7 cellular contexts compared by ENCODE assay signal in the genomic region with DNA sequence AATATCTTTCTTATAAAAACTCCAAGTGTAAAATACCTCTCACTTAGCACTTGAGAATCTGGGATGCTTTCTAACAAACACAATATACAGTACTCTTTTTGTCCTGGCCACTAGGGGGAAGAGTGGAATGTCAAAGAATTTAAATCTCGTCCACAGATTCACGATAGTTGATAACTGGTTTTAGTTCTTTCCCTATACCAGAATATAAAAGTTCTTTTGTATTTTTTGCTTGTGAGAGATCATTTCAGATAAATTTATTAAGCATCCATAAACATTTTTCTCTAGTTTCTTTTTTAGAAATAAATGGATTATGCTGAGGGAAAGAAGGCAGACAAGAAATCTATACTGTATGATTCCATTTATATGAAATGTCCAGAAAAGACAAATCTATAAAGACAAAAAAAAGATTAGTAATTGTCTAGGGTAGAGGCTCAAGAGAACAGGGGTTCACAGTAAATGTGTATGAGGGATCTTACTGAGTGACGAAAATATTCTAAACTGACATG. TPM values are rescaled to one million over a fixed set of nuclear protein-coding genes. Genes with fewer than 3 reads are reported as not detected.
DNase-seq lines count a peak whose midpoint lies in the region; ATAC-seq and TF ChIP-seq lines count a peak whose summit lies in the region.

No MANE protein-coding gene starts in this region.

- H3K36me3 ChIP-seq in MM.1S (replicated peaks; ENCODE audit: insufficient read depth, low read length): no peaks in the 10 kb centered on the region

- H3K4me2 ChIP-seq in MM.1S (ENCODE audit: low read depth, low read length): no peak overlapping the region

- H3K4me3 Mint-ChIP-seq in glutamatergic neuron (ENCODE audit: unreplicated experiment): no peak overlapping the region

- peaks cover 33% of the 10 kb centered on the region for H3F3A ChIP-seq in MM.1S (ENCODE audit: insufficient read depth, low read length)

- H3K4me3 ChIP-seq in MM.1S (ENCODE audit: low read length) (no peak overlapping the region), WI38 (ENCODE audit: low read depth, low read length) (no peak overlapping the region)

- no peaks in the 10 kb centered on the region for H3K9me2 ChIP-seq in MM.1S (replicated peaks; ENCODE audit: insufficient read depth, low read length)

- H2AFZ ChIP-seq in MM.1S (ENCODE audit: low read length): no peak overlapping the region

- no peaks in the 10 kb centered on the region for H3K79me2 ChIP-seq in MM.1S (ENCODE audit: low read length)

- TF ChIP-seq CTCF in MM.1S (IDR thresholded peaks at IDR 0.05; ENCODE audit: low read length) (peak; percentile 68), WI38 (IDR thresholded peaks at IDR 0.05; ENCODE audit: low read depth, low read length) (peak; percentile 36; the same call in 1 of the 2 replicates), glutamatergic neuron (IDR thresholded peaks at IDR 0.05; ENCODE audit: partially characterized antibody, unreplicated experiment) (peak; percentile 74)

- H3K27ac ChIP-seq in MM.1S (ENCODE audit: low read length): no peak overlapping the region

- H3K27ac Mint-ChIP-seq in glutamatergic neuron (ENCODE audit: unreplicated experiment): no peak overlapping the region

- H3K4me1 Mint-ChIP-seq in glutamatergic neuron (ENCODE audit: low read depth, unreplicated experiment): peaks cover 4% of the 10 kb centered on the region

- H3K27me3 ChIP-seq in MM.1S (replicated peaks; ENCODE audit: insufficient read depth, low read length): no peaks in the 10 kb centered on the region

- ATAC-seq in GM19351 (IDR thresholded peaks at IDR 0.05; ENCODE audit: unreplicated experiment): peak; percentile 71

- no peaks in the 10 kb centered on the region for H3K36me3 Mint-ChIP-seq in glutamatergic neuron (ENCODE audit: unreplicated experiment)

- H3K9me3 Mint-ChIP-seq in glutamatergic neuron (ENCODE audit: unreplicated experiment): no peaks in the 10 kb centered on the region

- no peaks in the 10 kb centered on the region for H4K20me1 ChIP-seq in MM.1S (ENCODE audit: insufficient read depth, low read length)

- H3K9ac ChIP-seq in MM.1S (ENCODE audit: low read length): no peak overlapping the region

- H3K9me3 ChIP-seq in MM.1S (replicated peaks; ENCODE audit: insufficient read depth, low read length): no peaks in the 10 kb centered on the region

- no peaks in the 10 kb centered on the region for H3K27me3 Mint-ChIP-seq in glutamatergic neuron (ENCODE audit: unreplicated experiment)

- peaks cover 32% of the 10 kb centered on the region for H3K4me1 ChIP-seq in MM.1S (ENCODE audit: low read length)

- DNase-seq in DMS53 (lab: John Stamatoyannopoulos, UW): peak; percentile 68
- peak; percentile 67 for DNase-seq in MM.1S
- no peak for DNase-seq in glutamatergic neuron
- peak; percentile 49 for DNase-seq in retina
- DNase-seq in activated naive CD4-positive, alpha-beta T cell treated with Interleukin-2 at 50 U/mL for 16 hours: no peak

RNA-seq across cellular contexts. Expression of gene MGARP, which starts 50.4 kb away (rescaled TPM):
- 0.69 TPM for total RNA-seq in glutamatergic neuron (ENCODE audit: unreplicated experiment)

RNA-seq across cellular contexts. Expression of gene ELF2, which starts 52.6 kb away (rescaled TPM):
- 32.4 TPM for total RNA-seq in glutamatergic neuron (ENCODE audit: unreplicated experiment)

Comparison
In these comparisons a context has a peak if more than half of its experiments do, and no peak if none do; other contexts are left out.
1. DNase-seq: peak in DMS53 (single experiment), MM.1S (single experiment) and retina (single experiment); none in glutamatergic neuron (single experiment) and activated naive CD4-positive, alpha-beta T cell treated with Interleukin-2 at 50 U/mL for 16 hours (single experiment).
2. Peak in every context shown above with its lines, with median percentiles within 50 percentile points of each other: CTCF ChIP-seq.